ENCODE assay signal across 12 cellular contexts in the genomic region with DNA sequence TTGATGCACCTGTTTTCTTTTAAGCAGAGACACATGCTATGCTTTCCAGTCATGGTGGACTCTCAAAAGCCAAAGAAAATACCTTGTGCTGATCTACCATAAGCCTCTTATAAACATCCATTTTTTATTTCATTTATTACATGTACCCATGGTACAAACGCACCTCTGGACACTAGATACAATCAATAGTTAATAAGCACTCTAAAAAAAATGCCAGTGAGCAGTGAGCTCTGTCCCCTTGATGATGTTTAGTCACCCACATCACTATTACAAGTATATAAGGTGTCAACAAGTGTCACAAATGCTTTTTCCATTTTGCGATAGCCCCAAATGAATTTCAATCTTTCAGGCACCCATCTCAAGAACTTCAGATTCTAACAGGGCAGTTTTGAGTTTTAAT. TPM values are rescaled to one million over a fixed set of nuclear protein-coding genes. Genes with fewer than 3 reads are reported as not detected.
DNase-seq lines count a peak whose midpoint lies in the region; ATAC-seq and TF ChIP-seq lines count a peak whose summit lies in the region.
"Had no signal": no experiment of that assay in that cellular context is flagged by ENCODE, and none has a peak within 500 bp of the region (broad histone marks: within the 10 kb centered on the region; RNA-seq: fewer than 3 reads in every experiment).

No MANE protein-coding gene starts in this region.

- H3K4me1 ChIP-seq in lower lobe of right lung = peaks cover 20% of the 10 kb centered on the region
- H3K4me1 ChIP-seq in transverse colon = peaks cover 0 to 13% (median 5%) of the 10 kb centered on the region in 4 donors

- peaks cover 24 to 38% of the 10 kb centered on the region in 2 donors for H3K36me3 Mint-ChIP-seq in CD14-positive monocyte
- peaks cover 7% of the 10 kb centered on the region for H3K36me3 Mint-ChIP-seq in chondrocyte (ENCODE audit: low read depth)

- no peaks in the 10 kb centered on the region for H3K27me3 Mint-ChIP-seq in CD14-positive monocyte (ENCODE audit: low read depth in 3 of 3)
- peaks cover 2% of the 10 kb centered on the region for H3K27me3 Mint-ChIP-seq in chondrocyte (ENCODE audit: low read depth)

- H3K27ac ChIP-seq in lower lobe of right lung = no peak overlapping the region
- H3K27ac ChIP-seq in transverse colon = peak overlapping the region; percentile 92 to 93 (median 92)
- H3K27ac ChIP-seq: BLaER1 treated with 17β-estradiol and CSF1 and Interleukin-3, amounts not matched to agents 10 nM and 100 nM had no signal

- TF ChIP-seq CTCF in CD14-positive monocyte (IDR thresholded peaks at IDR 0.05) (no peak), chondrocyte (IDR thresholded peaks at IDR 0.05) (no peak), lower lobe of right lung (IDR thresholded peaks at IDR 0.05) (no peak), transverse colon (IDR thresholded peaks at IDR 0.05) (no peak)

- peaks cover 55% of the 10 kb centered on the region for H3K4me1 Mint-ChIP-seq in CD14-positive monocyte
- H3K4me1 Mint-ChIP-seq in chondrocyte (ENCODE audit: low read depth) = peaks cover 41% of the 10 kb centered on the region

- no peak for TF ChIP-seq POLR2A in transverse colon (IDR thresholded peaks at IDR 0.05)

- H3K27ac Mint-ChIP-seq in CD14-positive monocyte (peak overlapping the region in 4 of 7 donors; percentile 31 to 66 (median 54)), chondrocyte (ENCODE audit: unreplicated experiment) (peak overlapping the region; percentile 9)

- no peak for ATAC-seq in lower lobe of right lung
- ATAC-seq in GM21390 (IDR thresholded peaks at IDR 0.05; ENCODE audit: unreplicated experiment) = no peak

- in situ Hi-C loops in transverse colon (cut with MboI; ENCODE audit: low pct_ligation_motif_present in 1 of 4, low pct_unique_long_range_greater_than_20kb in 1 of 4, low sequenced_read_pairs in 3 of 4) = loop anchor here in 1 of 4 donors (25.0 kb wide), 2 partner anchors 254 to 779 kb away; no protein-coding TSS in a partner anchor

- 44 to 59% methylated on average over 2 of the region's 2 CpGs for WGBS in transverse colon (ENCODE audit: low coverage in 1 of 2), 2 donors

- H3K9me3 ChIP-seq in lower lobe of right lung = no peaks in the 10 kb centered on the region
- no peaks in the 10 kb centered on the region for H3K9me3 ChIP-seq in transverse colon

- H3K27me3 ChIP-seq in lower lobe of right lung (ENCODE audit: low read depth) (peaks cover 10% of the 10 kb centered on the region), transverse colon (no peaks in the 10 kb centered on the region)

- DNase-seq in CD14-positive monocyte (ENCODE audit: low spot score) = no peak
- DNase-seq in chondrocyte (ENCODE audit: low spot score) = no peak
- DNase-seq in lower lobe of right lung = no peak
- no peak for DNase-seq in transverse colon
- no peak for DNase-seq in SKM-1 (lab: John Stamatoyannopoulos, UW; ENCODE audit: unreplicated experiment)
- DNase-seq in T1000 (lab: John Stamatoyannopoulos, UW) = no peak
- DNase-seq: DND-41, GOT3 had no signal

- H3K4me3 ChIP-seq in lower lobe of right lung = peak overlapping the region; percentile 67
- H3K4me3 ChIP-seq in transverse colon = peak overlapping the region in 1 of 4 donors; percentile 82
- H3K4me3 ChIP-seq: GM12878, K562 had no signal

- H3K9me3 Mint-ChIP-seq in CD14-positive monocyte (peaks cover 0 to under 1% (median 0%) of the 10 kb centered on the region in 7 donors), chondrocyte (ENCODE audit: low read depth) (no peaks in the 10 kb centered on the region)

- H3K4me3 Mint-ChIP-seq in CD14-positive monocyte (no peak overlapping the region), chondrocyte (ENCODE audit: unreplicated experiment) (no peak overlapping the region)

- TF ChIP-seq EP300 in transverse colon (IDR thresholded peaks at IDR 0.05; ENCODE audit: low read depth) = no peak

- peaks cover 22% of the 10 kb centered on the region for H3K36me3 ChIP-seq in lower lobe of right lung
- H3K36me3 ChIP-seq in transverse colon = peaks cover 0 to 19% (median 9%) of the 10 kb centered on the region in 4 donors

- intact Hi-C loops in CD14-positive monocyte (cut with micrococcal nuclease) (loop anchor here in 1 of 2 donors (10.0 kb wide), 1 partner anchor 391 kb away; no protein-coding TSS in a partner anchor), lower lobe of right lung (cut with DNase I) (no loop called here), transverse colon (cut with DNase I; ENCODE audit: low total_unique reads) (loop anchor here (10.0 kb wide), 1 partner anchor 661 kb away; no protein-coding TSS in a partner anchor)

RNA-seq across cellular contexts. Expression of a gene that starts 5.9 kb away (rescaled TPM):
- 10 to 100 TPM; 36.6 to 37.2 TPM for polyA plus RNA-seq in CD14-positive monocyte
- total RNA-seq in chondrocyte = 22.3 to 36.0 TPM (median 35.1 TPM) in 3 replicates
- total RNA-seq in lower lobe of right lung = 107 TPM
- 100 to 1,000 TPM; 304 to 861 (median 407) TPM for total RNA-seq in transverse colon
